25 cellular contexts compared by ENCODE assay signal in the genomic region with DNA sequence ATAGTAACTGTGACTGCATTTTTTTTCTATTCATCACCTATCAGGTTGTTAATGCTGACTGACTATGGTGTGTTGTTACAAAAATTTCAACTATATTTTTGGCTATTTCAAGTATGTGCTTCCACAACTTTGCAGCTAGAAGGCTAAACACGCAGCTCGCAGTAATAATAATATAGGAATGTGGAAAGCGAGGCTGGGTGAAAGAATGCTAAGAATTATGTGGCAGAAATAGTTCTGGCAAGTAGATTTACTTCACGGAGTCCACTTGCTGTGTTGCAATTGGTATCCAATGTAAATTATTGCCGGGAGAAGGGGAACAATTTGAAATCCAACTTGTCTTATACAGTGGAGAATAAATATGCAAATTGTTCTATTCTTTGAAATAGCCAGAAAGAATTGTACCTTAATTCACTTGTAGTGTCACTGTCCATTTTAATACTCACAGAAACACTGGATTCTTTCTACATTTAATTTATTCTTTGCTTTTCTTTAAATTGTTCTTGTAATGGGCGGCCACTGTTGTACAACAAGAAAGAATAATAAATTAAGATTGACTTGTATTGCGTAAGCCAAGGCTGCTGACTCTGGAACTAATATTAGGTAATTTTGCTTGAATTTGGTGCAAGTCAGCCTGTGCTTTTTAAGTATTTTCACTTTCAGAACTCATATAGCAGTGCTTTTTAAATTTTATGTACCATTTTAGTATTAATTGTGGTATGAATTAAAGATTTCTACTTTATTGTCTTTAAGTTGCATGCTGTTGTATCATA.
DNase-seq lines count a peak whose midpoint lies in the region; ATAC-seq and TF ChIP-seq lines count a peak whose summit lies in the region.
"Had no signal": no experiment of that assay in that cellular context is flagged by ENCODE, and none has a peak within 500 bp of the region (broad histone marks: within the 10 kb centered on the region; RNA-seq: fewer than 3 reads in every experiment).

No MANE protein-coding gene starts in this region.

- no peak overlapping the region for H3K9ac ChIP-seq in trophoblast cell (ENCODE audit: low read length)

- no peak for TF ChIP-seq CTCF in BJ (IDR thresholded peaks at IDR 0.05; ENCODE audit: insufficient read depth, low read depth, low read length)
- TF ChIP-seq CTCF in GM13977 (IDR thresholded peaks at IDR 0.05; ENCODE audit: extremely low read depth, insufficient read depth, missing control alignments): no peak
- TF ChIP-seq CTCF in nephron progenitor cell (IDR thresholded peaks at IDR 0.05): no peak

- H3K27me3 Mint-ChIP-seq in nephron progenitor cell (ENCODE audit: low read depth, poor library complexity): peaks cover 4% of the 10 kb centered on the region

- H3K9me3 ChIP-seq in trophoblast cell (ENCODE audit: insufficient read depth, low read depth, low read length): no peaks in the 10 kb centered on the region
- H3K9me3 ChIP-seq: BE2C, Caco-2, esophagus muscularis mucosa, left lung, thoracic aorta had no signal

- no peak overlapping the region for H3K4me3 ChIP-seq in BJ (ENCODE audit: low read depth, low read length)
- no peak overlapping the region for H3K4me3 ChIP-seq in trophoblast cell (ENCODE audit: low read depth, low read length)
- H3K4me3 ChIP-seq: esophagus muscularis mucosa, left lung, thoracic aorta had no signal

- no peaks in the 10 kb centered on the region for H3K79me1 ChIP-seq in trophoblast cell (ENCODE audit: low read length)

- H3K36me3 Mint-ChIP-seq in nephron progenitor cell (ENCODE audit: low read depth): no peaks in the 10 kb centered on the region
- H3K36me3 Mint-ChIP-seq: mesothelial cell of epicardium; natural killer cell treated with Interleukin-12 subunit alpha and Interleukin-12 subunit beta and Interleukin-15 and Interleukin-18, amount 100 ng/mL, for 72 hours had no signal

- no peak overlapping the region for H3K14ac ChIP-seq in trophoblast cell (ENCODE audit: low read length)

- H3K79me2 ChIP-seq in trophoblast cell (ENCODE audit: control insufficient read depth, insufficient read depth, low read length, poor library complexity): no peaks in the 10 kb centered on the region

- H2AK5ac ChIP-seq in trophoblast cell (ENCODE audit: low read length): no peak overlapping the region

- no peak overlapping the region for H4K8ac ChIP-seq in trophoblast cell (ENCODE audit: low read depth, low read length)

- H3K4me2 ChIP-seq in trophoblast cell (ENCODE audit: low read length): no peak overlapping the region

- WGBS in trophoblast cell (ENCODE audit: extremely low coverage, insufficient coverage, insufficient read length): no CpG with 5 or more reads among the region's 7 CpGs

- CTCF ChIA-PET in BJ (lab: Yijun Ruan, JAX): no interaction called here

- H3K27me3 ChIP-seq in BJ (ENCODE audit: control insufficient read depth, insufficient read depth, low read length) (no peaks in the 10 kb centered on the region), trophoblast cell (ENCODE audit: insufficient read depth, low read length) (no peaks in the 10 kb centered on the region)
- H3K27me3 ChIP-seq: BE2C, esophagus muscularis mucosa, left lung had no signal

- H3K9me3 Mint-ChIP-seq in nephron progenitor cell: peaks cover 18% of the 10 kb centered on the region

- H3K4me1 ChIP-seq in trophoblast cell (ENCODE audit: control insufficient read depth in 1 of 2, insufficient read depth in 2 of 2, low read length in 2 of 2): peaks cover 0 to 2% of the 10 kb centered on the region in 2 experiments
- H3K4me1 ChIP-seq: BE2C, Caco-2, esophagus muscularis mucosa, left lung had no signal

- no peak overlapping the region for H2BK12ac ChIP-seq in trophoblast cell (ENCODE audit: low read length)

- no peak overlapping the region for H3K23ac ChIP-seq in trophoblast cell (ENCODE audit: low read length)

- no peak overlapping the region for H2BK120ac ChIP-seq in trophoblast cell (ENCODE audit: insufficient read depth, low read length, poor library complexity)

- POLR2A ChIA-PET in BJ (lab: Charles Lee): no interaction called here

- H3K36me3 ChIP-seq in BJ (ENCODE audit: control insufficient read depth, insufficient read depth, low read length) (no peaks in the 10 kb centered on the region), trophoblast cell (ENCODE audit: control insufficient read depth in 1 of 2, insufficient read depth in 2 of 2, low read length in 2 of 2) (no peaks in the 10 kb centered on the region)
- H3K36me3 ChIP-seq: BE2C, esophagus muscularis mucosa, left lung, thoracic aorta had no signal

- no peak overlapping the region for H3K4me3 Mint-ChIP-seq in nephron progenitor cell
- H3K4me3 Mint-ChIP-seq: activated CD8-positive, alpha-beta T cell treated with anti-CD3 and anti-CD28 coated beads, Interleukin-2, amount 10 ng/mL, durations not matched to agents 7 days and 5 days; mesothelial cell of epicardium; natural killer cell treated with Interleukin-12 subunit alpha and Interleukin-12 subunit beta and Interleukin-15 and Interleukin-18, amount 100 ng/mL, for 72 hours had no signal

- H2AFZ ChIP-seq in trophoblast cell (ENCODE audit: insufficient read depth, low read length, poor library complexity): no peak overlapping the region

- no peak overlapping the region for H4K12ac ChIP-seq in trophoblast cell (ENCODE audit: low read depth, low read length)

- H3K27ac ChIP-seq in trophoblast cell (ENCODE audit: low read depth, low read length): no peak overlapping the region
- H3K27ac ChIP-seq: esophagus muscularis mucosa, left lung, RWPE1, thoracic aorta had no signal

- no peak overlapping the region for H4K91ac ChIP-seq in trophoblast cell (ENCODE audit: low read depth, low read length)

- no peak overlapping the region for H3K4ac ChIP-seq in trophoblast cell (ENCODE audit: low read depth, low read length)

- H3K4me1 Mint-ChIP-seq in nephron progenitor cell: no peaks in the 10 kb centered on the region

- peak; percentile 10 for DNase-seq in BJ (ENCODE audit: low read depth)
- DNase-seq in NCI-H226: peak; percentile 54
- DNase-seq in dedifferentiated amniotic fluid mesenchymal stem cell (ENCODE audit: extremely low spot score): peak; percentile 51
- peak; percentile 27 to 77 for DNase-seq in trophoblast cell
- DNase-seq in GM13977 (ENCODE audit: low spot score): no peak
- no peak for DNase-seq in nephron progenitor cell
- DNase-seq: activated CD8-positive, alpha-beta T cell treated with anti-CD3 and anti-CD28 coated beads, Interleukin-2, amount 10 ng/mL, durations not matched to agents 7 days and 5 days; activated naive CD4-positive, alpha-beta T cell; activated T-cell treated with anti-CD3 and anti-CD28 coated beads, Interleukin-2, amount 50 U/mL, for 1 hour; BE2C; Caco-2; effector CD8-positive, alpha-beta T cell; left lung; NCI-H2029; NCI-H446 treated with DMSO at 0.1 percent for 48 hours; posterior cingulate gyrus; stimulated activated naive CD4-positive, alpha-beta T cell; T1000 had no signal

- ATAC-seq in HG02763 (IDR thresholded peaks at IDR 0.05; ENCODE audit: unreplicated experiment): no peak
- no peak for ATAC-seq in HG03520 (IDR thresholded peaks at IDR 0.05; ENCODE audit: unreplicated experiment)
- ATAC-seq: activated CD8-positive, alpha-beta T cell treated with anti-CD3 and anti-CD28 coated beads, Interleukin-2, amount 10 ng/mL, durations not matched to agents 7 days and 5 days; left lung; natural killer cell treated with Interleukin-12 subunit alpha and Interleukin-12 subunit beta and Interleukin-15 and Interleukin-18, amount 100 ng/mL, for 72 hours had no signal

- in situ Hi-C loops in GM13977 (cut with MboI; ENCODE audit: low pct_unique_long_range_greater_than_20kb, low sequenced_read_pairs, unreplicated experiment): no loop called here

- H3K18ac ChIP-seq in trophoblast cell (ENCODE audit: low read length): no peak overlapping the region

- no peak overlapping the region for H2BK5ac ChIP-seq in trophoblast cell (ENCODE audit: low read depth, low read length, poor library complexity)

- H3K27ac Mint-ChIP-seq in nephron progenitor cell: no peak overlapping the region
- H3K27ac Mint-ChIP-seq: activated CD8-positive, alpha-beta T cell treated with anti-CD3 and anti-CD28 coated beads, Interleukin-2, amount 10 ng/mL, durations not matched to agents 7 days and 5 days; mesothelial cell of epicardium; natural killer cell treated with Interleukin-12 subunit alpha and Interleukin-12 subunit beta and Interleukin-15 and Interleukin-18, amount 100 ng/mL, for 72 hours had no signal

Comparison
In these comparisons a context has a peak if more than half of its experiments do, and no peak if none do; other contexts are left out.
1. DNase-seq: peak in BJ (single experiment), NCI-H226 (single experiment), dedifferentiated amniotic fluid mesenchymal stem cell (single experiment) and trophoblast cell (2 of 2); none in GM13977 (single experiment) and nephron progenitor cell (single experiment).